In genomic region chr2:63444565-63445288, GRCh38 we compare ENCODE assay signal across 20 cellular contexts.
A peak's percentile ranks its signal among the peaks of the same experiment; 100 is the strongest.
DNase-seq lines count a peak whose midpoint lies in the region; ATAC-seq and TF ChIP-seq lines count a peak whose summit lies in the region.
"Had no signal": no experiment of that assay in that cellular context is flagged by ENCODE, and none has a peak within 500 bp of the region (broad histone marks: within the 10 kb centered on the region; RNA-seq: fewer than 3 reads in every experiment).

No MANE protein-coding gene starts in this region.

- H3K4me2 ChIP-seq in MM.1S (ENCODE audit: low read depth, low read length) (peak overlapping the region; percentile 28; the same call in 1 of the 2 replicates), neural progenitor cell (peak overlapping the region; percentile 27)

- H3K4me3 ChIP-seq in MM.1S (ENCODE audit: low read length) (no peak overlapping the region), neural progenitor cell (no peak overlapping the region)
- H3K4me3 ChIP-seq: mucosa of descending colon, tibial artery had no signal

- H3K27ac ChIP-seq in MM.1S (ENCODE audit: low read length) (no peak overlapping the region; the same call in 1 of the 2 replicates), neural progenitor cell (peak overlapping the region; percentile 44)
- H3K27ac ChIP-seq: C4-2B, tibial artery had no signal

- no peak overlapping the region for H3K4me3 Mint-ChIP-seq in neural progenitor cell
- H3K4me3 Mint-ChIP-seq: stimulated activated memory B cell treated with anti-CD40 and anti-IgM and Interleukin-4, amounts not matched to agents 10 μg/mL and 1 μg/mL and 100 μg/mL, for 72 hours had no signal

- H3K36me3 ChIP-seq in MM.1S (replicated peaks; ENCODE audit: insufficient read depth, low read length) (no peaks in the 10 kb centered on the region), neural progenitor cell (no peaks in the 10 kb centered on the region)

- H2AFZ ChIP-seq in MM.1S (ENCODE audit: low read length) (no peak overlapping the region), neural progenitor cell (replicated peaks) (peak overlapping the region; percentile 58)

- no peak for DNase-seq in activated naive CD4-positive, alpha-beta T cell treated with anti-CD3 and anti-CD28 coated beads, Interleukin-2, amount 50 U/mL, for 72 hours (ENCODE audit: low spot score in 2 of 2)
- DNase-seq in activated naive CD4-positive, alpha-beta T cell treated with Interleukin-2 at 50 U/mL for 16 hours, result no peak
- DNase-seq in MM.1S (peak; percentile 33), neural progenitor cell (ENCODE audit: low spot score) (no peak), islet precursor cell (no peak), posterior vena cava (ENCODE audit: low spot score) (no peak)
- DNase-seq: activated CD4-positive, alpha-beta T cell treated with anti-CD3 and anti-CD28 coated beads for 48 hours; activated naive CD4-positive, alpha-beta T cell treated with anti-CD3 and anti-CD28 coated beads, Interleukin-2, amount 50 U/mL, for 16 hours; activated T-cell treated with anti-CD3 and anti-CD28 coated beads for 4 hours; DMS153; head of caudate nucleus; mucosa of descending colon; NCI-H1417 treated with DMSO at 0.1 percent for 48 hours; NCI-H2171 treated with DMSO at 0.1 percent for 48 hours; retina; tibial artery had no signal

- H3K9ac ChIP-seq in MM.1S (ENCODE audit: low read length) (no peak overlapping the region), neural progenitor cell (no peak overlapping the region)

- peak overlapping the region in 1 of 2 donors; percentile 62 for H3K27ac Mint-ChIP-seq in activated naive CD4-positive, alpha-beta T cell treated with anti-CD3 and anti-CD28 coated beads, Interleukin-2, amount 50 U/mL, for 72 hours
- no peak overlapping the region for H3K27ac Mint-ChIP-seq in neural progenitor cell
- H3K27ac Mint-ChIP-seq: stimulated activated memory B cell treated with anti-CD40 and anti-IgM and Interleukin-4, amounts not matched to agents 10 μg/mL and 1 μg/mL and 100 μg/mL, for 72 hours had no signal

- H3K4me1 ChIP-seq in MM.1S (ENCODE audit: low read length), result peaks cover 12% of the 10 kb centered on the region
- peaks cover 7% of the 10 kb centered on the region for H3K4me1 ChIP-seq in neural progenitor cell
- H3K4me1 ChIP-seq: tibial artery had no signal

- H3K27me3 ChIP-seq in MM.1S (replicated peaks; ENCODE audit: insufficient read depth, low read length) (no peaks in the 10 kb centered on the region), neural progenitor cell (no peaks in the 10 kb centered on the region)
- H3K27me3 ChIP-seq: tibial artery had no signal

- no peaks in the 10 kb centered on the region for H3K9me3 ChIP-seq in MM.1S (replicated peaks; ENCODE audit: insufficient read depth, low read length)
- H3K9me3 ChIP-seq in neural progenitor cell (ENCODE audit: low read depth), result no peaks in the 10 kb centered on the region
- H3K9me3 ChIP-seq: mucosa of descending colon, tibial artery had no signal

- no peaks in the 10 kb centered on the region for H3K4me1 Mint-ChIP-seq in neural progenitor cell

- intact Hi-C loops in posterior vena cava (cut with DNase I), result no loop called here

- peak; percentile 20 to 44 for ATAC-seq in activated naive CD4-positive, alpha-beta T cell treated with anti-CD3 and anti-CD28 coated beads, Interleukin-2, amount 50 U/mL, for 72 hours
- ATAC-seq in GM21447 (IDR thresholded peaks at IDR 0.05; ENCODE audit: unreplicated experiment) (peak; percentile 65), HG03175 (IDR thresholded peaks at IDR 0.05; ENCODE audit: unreplicated experiment) (no peak)
- ATAC-seq: mucosa of descending colon; stimulated activated memory B cell treated with anti-CD40 and anti-IgM and Interleukin-4, amounts not matched to agents 10 μg/mL and 1 μg/mL and 100 μg/mL, for 72 hours had no signal

- H4K20me1 ChIP-seq in MM.1S (ENCODE audit: insufficient read depth, low read length) (no peaks in the 10 kb centered on the region), neural progenitor cell (ENCODE audit: low read depth) (no peaks in the 10 kb centered on the region)

- H3F3A ChIP-seq in MM.1S (ENCODE audit: insufficient read depth, low read length), result no peaks in the 10 kb centered on the region; the same call in 1 of the 2 replicates
- no peaks in the 10 kb centered on the region for H3F3A ChIP-seq in neural progenitor cell (ENCODE audit: low read depth)

- no peaks in the 10 kb centered on the region for H3K36me3 Mint-ChIP-seq in activated naive CD4-positive, alpha-beta T cell treated with anti-CD3 and anti-CD28 coated beads, Interleukin-2, amount 50 U/mL, for 72 hours
- no peaks in the 10 kb centered on the region for H3K36me3 Mint-ChIP-seq in neural progenitor cell

- H3K9me2 ChIP-seq in MM.1S (replicated peaks; ENCODE audit: insufficient read depth, low read length), result no peaks in the 10 kb centered on the region

- no peaks in the 10 kb centered on the region for H3K9me3 Mint-ChIP-seq in activated naive CD4-positive, alpha-beta T cell treated with anti-CD3 and anti-CD28 coated beads, Interleukin-2, amount 50 U/mL, for 72 hours
- no peaks in the 10 kb centered on the region for H3K9me3 Mint-ChIP-seq in neural progenitor cell

- H3K27me3 Mint-ChIP-seq in neural progenitor cell (ENCODE audit: insufficient read depth, low read depth), result no peaks in the 10 kb centered on the region
- H3K27me3 Mint-ChIP-seq: stimulated activated memory B cell treated with anti-CD40 and anti-IgM and Interleukin-4, amounts not matched to agents 10 μg/mL and 1 μg/mL and 100 μg/mL, for 72 hours had no signal

- TF ChIP-seq CTCF in MM.1S (IDR thresholded peaks at IDR 0.05; ENCODE audit: low read length), result no peak
- no peak for TF ChIP-seq CTCF in neural progenitor cell (IDR thresholded peaks at IDR 0.05)

- H3K79me2 ChIP-seq in MM.1S (ENCODE audit: low read length) (no peaks in the 10 kb centered on the region), neural progenitor cell (ENCODE audit: low read depth) (no peaks in the 10 kb centered on the region)
